In the genomic region with DNA sequence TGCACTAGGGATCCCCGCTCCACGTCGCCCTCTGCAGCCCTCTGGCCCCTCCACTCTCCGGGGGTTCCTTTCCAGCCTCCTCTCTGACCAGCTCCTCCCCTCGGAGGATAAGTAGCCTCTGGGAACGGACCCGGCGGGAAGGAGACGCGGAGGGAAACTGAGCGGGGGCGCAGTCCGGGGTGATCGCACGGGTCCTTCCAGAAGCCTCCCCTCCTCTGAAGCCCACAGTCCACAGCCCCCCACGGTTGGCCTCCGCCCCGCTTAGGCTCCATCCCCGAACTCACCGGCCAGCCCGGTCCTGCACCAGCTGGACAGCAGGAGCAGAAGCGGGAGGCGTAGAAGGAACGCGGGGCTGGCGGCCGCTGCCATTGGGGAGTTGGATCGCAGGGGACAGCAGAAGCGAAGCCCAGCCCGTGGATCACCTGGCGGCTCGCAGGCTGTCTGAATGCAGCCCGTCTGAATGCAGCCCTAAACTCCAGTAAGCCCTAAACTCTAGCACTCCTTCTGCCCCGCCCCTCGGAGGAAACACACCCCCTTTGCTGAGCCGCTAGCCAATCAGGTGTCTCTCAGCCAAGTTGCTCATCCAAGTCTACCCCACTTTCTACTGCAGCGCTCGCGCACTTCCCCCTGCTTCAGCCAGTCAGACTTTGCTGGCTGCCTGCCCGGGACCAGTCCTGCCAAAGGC, we compare ENCODE assay signal across 8 cellular contexts. TPM values are rescaled to one million over a fixed set of nuclear protein-coding genes. Genes with fewer than 3 reads are reported as not detected.
DNase-seq lines count a peak whose midpoint lies in the region; ATAC-seq and TF ChIP-seq lines count a peak whose summit lies in the region.

A gene with protein sequence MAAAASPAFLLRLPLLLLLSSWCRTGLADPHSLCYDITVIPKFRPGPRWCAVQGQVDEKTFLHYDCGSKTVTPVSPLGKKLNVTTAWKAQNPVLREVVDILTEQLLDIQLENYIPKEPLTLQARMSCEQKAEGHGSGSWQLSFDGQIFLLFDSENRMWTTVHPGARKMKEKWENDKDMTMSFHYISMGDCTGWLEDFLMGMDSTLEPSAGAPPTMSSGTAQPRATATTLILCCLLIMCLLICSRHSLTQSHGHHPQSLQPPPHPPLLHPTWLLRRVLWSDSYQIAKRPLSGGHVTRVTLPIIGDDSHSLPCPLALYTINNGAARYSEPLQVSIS (minus strand): TSS at position 480 of the 685 bp plus-strand sequence. CDS start 111 bp downstream, at position 369.

- H3F3A ChIP-seq in PC-9 (ENCODE audit: insufficient read depth, low read depth): no peaks in the 10 kb centered on the region

- DNase-seq in COR-L47 (lab: John Stamatoyannopoulos, UW) (peak; percentile 19), HPDE6-E6E7 (ENCODE audit: extremely low spot score) (peak; percentile 94), PC-9 (peak; percentile 81), mucosa of descending colon (peak; percentile 84 to 89 (median 87))
- peak; percentile 87 to 90 for DNase-seq in activated T-cell treated with anti-CD3 and anti-CD28 coated beads, Interleukin-2, amount 50 U/mL, for 48 hours
- peak; percentile 42 for DNase-seq in stimulated activated CD8-positive, alpha-beta memory T cell treated with anti-CD3 and anti-CD28 coated beads, Interleukin-15, amount 100 ng/mL, for 24 hours (ENCODE audit: low read depth)

- H4K20me1 ChIP-seq in PC-9 (ENCODE audit: insufficient read depth): no peaks in the 10 kb centered on the region

- peak within 1 kb of the TSS; percentile 86 for H3K4me2 ChIP-seq in PC-9

- peak within 1 kb of the TSS; percentile 83 for H2AFZ ChIP-seq in PC-9

- H3K27me3 ChIP-seq in PC-9 (ENCODE audit: insufficient read depth, low read depth): no peaks in the 10 kb centered on the region

- H3K4me1 ChIP-seq in PC-9 (replicated peaks; ENCODE audit: insufficient read depth) (peaks cover 4% of the 10 kb centered on the region), mucosa of descending colon (ENCODE audit: low read depth) (peaks cover 8% of the 10 kb centered on the region)

- POLR2A ChIA-PET in PC-9 (lab: Charles Lee; ENCODE audit: unreplicated experiment): interaction anchor here (0.6 kb wide), 1 partner anchor 82 kb away, joined by 3 read pairs; no protein-coding TSS in a partner anchor

- BruUV-seq in PC-9 (replicated peaks; lab: Mats Ljungman, UMichigan): no TSS peak

- H3K4me3 ChIP-seq in PC-9 (peak within 1 kb of the TSS; percentile 64), mucosa of descending colon (no peak within 1 kb of the TSS)

- H3K36me3 ChIP-seq in PC-9 (ENCODE audit: low read depth): no peaks in the 10 kb centered on the region
- H3K36me3 ChIP-seq in mucosa of descending colon (ENCODE audit: low read depth): no peaks in the 10 kb centered on the region

- no peaks in the 10 kb centered on the region for H3K9me2 ChIP-seq in PC-9 (ENCODE audit: insufficient read depth)

- H3K9me3 ChIP-seq in PC-9 (ENCODE audit: insufficient read depth, low read depth): no peaks in the 10 kb centered on the region
- H3K9me3 ChIP-seq in mucosa of descending colon: no peaks in the 10 kb centered on the region

- ATAC-seq in esophagus mucosa (peak; percentile 93), mucosa of descending colon (peak; percentile 85), HG02938 (IDR thresholded peaks at IDR 0.05; ENCODE audit: unreplicated experiment) (no peak)

- intact Hi-C loops in PC-9 (cut with micrococcal nuclease; ENCODE audit: unreplicated experiment): loop anchor here (2.0 to 5.0 kb wide), 2 partner anchors 58 to 355 kb away; partner anchors contain the start of genes GINM1 and LRP11
- intact Hi-C loops in mucosa of descending colon (cut with DNase I, micrococcal nuclease): no loop called here

- no peak within 1 kb of the TSS for H3K27ac ChIP-seq in PC-9

- H3K79me2 ChIP-seq in PC-9 (ENCODE audit: low read depth): no peaks in the 10 kb centered on the region

- no peak for TF ChIP-seq CTCF in PC-9 (conservative IDR thresholded peaks at IDR 0.05)
- TF ChIP-seq CTCF in mucosa of descending colon (IDR thresholded peaks at IDR 0.05): no peak

- CTCF ChIA-PET in PC-9 (lab: Charles Lee): interaction anchor here (0.6 kb wide), 1 partner anchor 199 kb away, joined by 4 read pairs; no protein-coding TSS in a partner anchor

RNA-seq across cellular contexts. Expression of the gene that starts here (rescaled TPM):
- 0.88 TPM in 1 of 2 replicates, not detected in the other for total RNA-seq in PC-9 (2021)
- 24.7 TPM for total RNA-seq in esophagus mucosa
- total RNA-seq in mucosa of descending colon: under 1 TPM in 1 of 3 donors, not detected in 2; 0.41 TPM

Comparison
In these comparisons a context has a peak if more than half of its experiments do, and no peak if none do; other contexts are left out.
1. RNA of the gene that starts here (total RNA-seq): 24.7 TPM in esophagus mucosa (single experiment); 0.88 TPM in PC-9 and 0.41 TPM in mucosa of descending colon; every median in the first group is over 10 times any median in the second.
2. Peak in DNase-seq, H3K4me3 ChIP-seq and H3K4me2 ChIP-seq in PC-9; RNA of the gene not detected or under 1 TPM.
3. Peak in DNase-seq and ATAC-seq in mucosa of descending colon; RNA of the gene not detected or under 1 TPM.
4. DNase-seq: peak in every context shown above with its lines; median percentile 94 in HPDE6-E6E7; 88 in activated T-cell treated with anti-CD3 and anti-CD28 coated beads, Interleukin-2, amount 50 U/mL, for 48 hours; 87 in mucosa of descending colon; 81 in PC-9; 42 in stimulated activated CD8-positive, alpha-beta memory T cell treated with anti-CD3 and anti-CD28 coated beads, Interleukin-15, amount 100 ng/mL, for 24 hours; 19 in COR-L47.